25 cellular contexts compared by ENCODE assay signal in the genomic region with DNA sequence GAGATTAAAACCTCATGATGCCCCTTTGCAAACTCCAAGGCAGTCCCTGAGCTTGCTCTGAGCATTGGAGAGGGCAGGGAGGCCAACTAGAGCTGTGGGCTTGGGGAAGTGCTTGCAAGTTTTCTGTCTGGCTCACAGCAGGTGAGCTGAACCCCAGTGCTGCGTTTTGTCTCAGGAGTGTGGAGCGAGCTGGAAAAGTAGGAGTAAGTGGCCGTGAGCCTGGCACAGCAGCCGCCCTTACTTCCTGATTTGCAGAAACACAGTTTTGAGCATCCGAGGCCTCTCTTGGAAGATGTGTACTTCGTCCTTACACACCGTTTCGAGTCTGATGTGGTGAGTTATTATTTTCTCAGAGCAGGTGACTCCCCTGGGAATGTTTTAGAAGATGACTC.
"Had no signal": no experiment of that assay in that cellular context is flagged by ENCODE, and none has a peak within 500 bp of the region (broad histone marks: within the 10 kb centered on the region; RNA-seq: fewer than 3 reads in every experiment).

No MANE protein-coding gene starts in this region.

- H3K27ac ChIP-seq: ascending aorta, breast epithelium, cardiac muscle cell, coronary artery, dorsolateral prefrontal cortex had no signal

- H3K4me1 ChIP-seq: ascending aorta, breast epithelium had no signal

- DNase-seq: activated CD4-positive, alpha-beta memory T cell treated with anti-CD3 and anti-CD28 coated beads for 36 hours; activated CD4-positive, alpha-beta T cell treated with anti-CD3 and anti-CD28 coated beads for 36 hours; activated CD4-positive, alpha-beta T cell treated with anti-CD3 and anti-CD28 coated beads, Interleukin-2, amount 10 ng/mL, durations not matched to agents 24 days and 14 days; activated CD4-positive, CD25-positive, alpha-beta regulatory T cell; activated CD4-positive, CD25-positive, alpha-beta regulatory T cell treated with anti-CD3 and anti-CD28 coated beads, Interleukin-2, amount 50 U/mL, for 72 hours; activated CD8-positive, alpha-beta memory T cell treated with anti-CD3 and anti-CD28 coated beads, Interleukin-2, amount 10 ng/mL, durations not matched to agents 7 days and 5 days; activated CD8-positive, alpha-beta memory T cell treated with anti-CD3 and anti-CD28 coated beads, Interleukin-2, amount 50 U/mL, for 4 hours; activated CD8-positive, alpha-beta T cell treated with anti-CD3 and anti-CD28 coated beads, Interleukin-2, amount 10 ng/mL, durations not matched to agents 7 days and 5 days; activated gamma-delta T cell treated with Interleukin-2 at 50 U/mL for 16 hours; activated naive CD4-positive, alpha-beta T cell treated with anti-CD3 and anti-CD28 coated beads, Interleukin-2, amount 50 U/mL, for 16 hours; activated naive CD4-positive, alpha-beta T cell treated with Interleukin-2 at 50 U/mL for 16 hours; activated T-cell treated with anti-CD3 and anti-CD28 coated beads, Interleukin-2, amount 50 U/mL, for 1 hour; activated T-cell treated with anti-CD3 and anti-CD28 coated beads, Interleukin-2, amount 50 U/mL, for 48 hours; central memory CD4-positive, alpha-beta T cell; effector memory CD4-positive, alpha-beta T cell; endodermal cell; foreskin fibroblast; glutamatergic neuron; T-helper 2 cell had no signal

- H3K27me3 ChIP-seq: ascending aorta, cardiac muscle cell had no signal

- H3K9me3 ChIP-seq: ascending aorta, breast epithelium had no signal

- H3K4me3 ChIP-seq: ascending aorta, breast epithelium, cardiac muscle cell, coronary artery, dorsolateral prefrontal cortex had no signal

- H3K36me3 ChIP-seq: ascending aorta, breast epithelium, cardiac muscle cell had no signal

- ATAC-seq: activated CD4-positive, alpha-beta T cell treated with anti-CD3 and anti-CD28 coated beads for 36 hours; activated CD8-positive, alpha-beta memory T cell treated with anti-CD3 and anti-CD28 coated beads, Interleukin-2, amount 10 ng/mL, durations not matched to agents 7 days and 5 days; activated CD8-positive, alpha-beta T cell treated with anti-CD3 and anti-CD28 coated beads, Interleukin-2, amount 10 ng/mL, durations not matched to agents 7 days and 5 days; esophagus mucosa had no signal
